In genomic region chr7:148419856-148420508, GRCh38 we compare ENCODE assay signal across 12 cellular contexts.
DNase-seq lines count a peak whose midpoint lies in the region; ATAC-seq and TF ChIP-seq lines count a peak whose summit lies in the region.
"Had no signal": no experiment of that assay in that cellular context is flagged by ENCODE, and none has a peak within 500 bp of the region (broad histone marks: within the 10 kb centered on the region; RNA-seq: fewer than 3 reads in every experiment).

No MANE protein-coding gene starts in this region.

- DNase-seq in astrocyte of the hippocampus (ENCODE audit: low read depth, low spot score): peak; percentile 4
- DNase-seq in mesothelial cell of epicardium (ENCODE audit: low spot score in 2 of 2, unreplicated experiment in 2 of 2): no peak
- DNase-seq in SIG-M5 treated with dmso at 0.1 percent for 504 hours (lab: John Stamatoyannopoulos, UW; ENCODE audit: unreplicated experiment): no peak
- DNase-seq in iPS-NIHi11 (ENCODE audit: low spot score): no peak
- no peak for DNase-seq in NCI-H1092 treated with DMSO at 0.1 percent for 48 hours (lab: John Stamatoyannopoulos, UW)
- DNase-seq: activated CD4-positive, alpha-beta T cell treated with anti-CD3 and anti-CD28 coated beads, Interleukin-2, amount 50 U/mL, for 4 hours; colonic mucosa; naive thymus-derived CD4-positive, alpha-beta T cell had no signal

- peaks cover 5% of the 10 kb centered on the region for H3K4me1 Mint-ChIP-seq in mesothelial cell of epicardium

- no peak for TF ChIP-seq CTCF in mesothelial cell of epicardium (IDR thresholded peaks at IDR 0.05; ENCODE audit: unreplicated experiment)

- ATAC-seq in GM18909 (IDR thresholded peaks at IDR 0.05; ENCODE audit: poor library complexity, unreplicated experiment) (peak; percentile 97), GM21576 (IDR thresholded peaks at IDR 0.05; ENCODE audit: unreplicated experiment) (peak; percentile 85), HG03108 (IDR thresholded peaks at IDR 0.05; ENCODE audit: unreplicated experiment) (peak; percentile 97)
- ATAC-seq: naive thymus-derived CD4-positive, alpha-beta T cell had no signal

- H3K36me3 Mint-ChIP-seq in mesothelial cell of epicardium: no peaks in the 10 kb centered on the region

- H3K9me3 Mint-ChIP-seq in mesothelial cell of epicardium: peaks cover 5% of the 10 kb centered on the region

- no peaks in the 10 kb centered on the region for H3K27me3 Mint-ChIP-seq in mesothelial cell of epicardium (ENCODE audit: low read depth)

- H3K27ac Mint-ChIP-seq in mesothelial cell of epicardium: no peak overlapping the region
- H3K27ac Mint-ChIP-seq: activated naive CD8-positive, alpha-beta T cell; naive thymus-derived CD4-positive, alpha-beta T cell had no signal

- no peak overlapping the region for H3K4me3 Mint-ChIP-seq in mesothelial cell of epicardium
- H3K4me3 Mint-ChIP-seq: activated naive CD8-positive, alpha-beta T cell; naive thymus-derived CD4-positive, alpha-beta T cell had no signal
